In genomic region chrX:16719334-16720084, GRCh38 we compare ENCODE assay signal across 8 cellular contexts. TPM values are rescaled to one million over a fixed set of nuclear protein-coding genes. Genes with fewer than 3 reads are reported as not detected.
DNase-seq lines count a peak whose midpoint lies in the region; ATAC-seq, FAIRE-seq and TF ChIP-seq lines count a peak whose summit lies in the region.

TSS of gene SYAP1 (plus strand) at chrX:16719612. CDS start at chrX:16719725, 113 bp downstream.

- H3K4me1 Mint-ChIP-seq in natural killer cell = peaks cover 27 to 35% of the 10 kb centered on the region in 2 donors

- TF ChIP-seq CTCF in Loucy (conservative IDR thresholded peaks at IDR 0.05; ENCODE audit: low read length) (no peak), natural killer cell (IDR thresholded peaks at IDR 0.05) (no peak)

- H3K4me1 ChIP-seq in Loucy (ENCODE audit: insufficient read depth, low read length, poor library complexity, severe bottlenecking) = peaks cover 17% of the 10 kb centered on the region

- H3K36me3 ChIP-seq in Loucy (ENCODE audit: insufficient read depth, low read length) = no peaks in the 10 kb centered on the region

- H3K27me3 ChIP-seq in Loucy (ENCODE audit: insufficient read depth, low read length, poor library complexity, severe bottlenecking) = no peaks in the 10 kb centered on the region

- H3K27me3 Mint-ChIP-seq in natural killer cell (ENCODE audit: low read depth in 2 of 2) = no peaks in the 10 kb centered on the region

- peak; percentile 92 for DNase-seq in EL
- peak; percentile 35 for DNase-seq in H54 (ENCODE audit: insufficient read length, low spot score)
- DNase-seq in activated T-helper 9 cell treated with anti-CD3 and anti-CD28 coated beads, Interleukin-2, amount 50 U/mL, for 16 hours (ENCODE audit: low read depth) = peak; percentile 95
- DNase-seq in fibroblast of peridontal ligament (ENCODE audit: extremely low read depth) = peak; percentile 97
- peak; percentile 94 for DNase-seq in natural killer cell
- peak; percentile 86 for DNase-seq in stimulated activated naive CD4-positive, alpha-beta T cell treated with Interleukin-2 at 50 U/mL for 16 hours (lab: John Stamatoyannopoulos, UW)

- peaks cover 37% of the 10 kb centered on the region for H3K79me2 ChIP-seq in Loucy (ENCODE audit: insufficient read depth, low read length)

- no peak for FAIRE-seq in H54 (lab: Jason Lieb, UNC)

- H3K9ac ChIP-seq in Loucy (ENCODE audit: low read depth, low read length, poor library complexity, severe bottlenecking) = peak within 1 kb of the TSS; percentile 84

- peak within 1 kb of the TSS; percentile 87 for H3K4me3 ChIP-seq in Loucy (ENCODE audit: low read length, poor library complexity, severe bottlenecking)

- H3K27ac Mint-ChIP-seq in natural killer cell = peak within 1 kb of the TSS; percentile 96 to 99

- H3K9me3 ChIP-seq in Loucy (ENCODE audit: insufficient read depth, low read depth, low read length) = no peaks in the 10 kb centered on the region

- intact Hi-C loops in natural killer cell (cut with micrococcal nuclease) = loop anchor here (2.0 kb wide), 1 partner anchor 67 kb away; the partner anchor contains the start of gene TXLNG

- ATAC-seq in natural killer cell = peak; percentile 87 to 98 (median 93)

- peak within 1 kb of the TSS; percentile 99 for H3K4me3 Mint-ChIP-seq in natural killer cell

- H3K9me2 ChIP-seq in Loucy (replicated peaks; ENCODE audit: low read depth, low read length) = no peaks in the 10 kb centered on the region

- peak within 1 kb of the TSS; percentile 91 for H3K4me2 ChIP-seq in Loucy (ENCODE audit: low read depth, low read length, poor library complexity, severe bottlenecking)

- H3K9me3 Mint-ChIP-seq in natural killer cell = no peaks in the 10 kb centered on the region

- H3K36me3 Mint-ChIP-seq in natural killer cell = no peaks in the 10 kb centered on the region

- TF ChIP-seq POLR2A in H54 (IDR thresholded peaks at IDR 0.05; ENCODE audit: low read depth, low read length) (peak; percentile 80), Raji (IDR thresholded peaks at IDR 0.05; ENCODE audit: insufficient read depth, low read depth, low read length) (peak; percentile 93)

- H3F3A ChIP-seq in Loucy (ENCODE audit: low read depth) = no peaks in the 10 kb centered on the region

- H2AFZ ChIP-seq in Loucy (ENCODE audit: low read length) = peak within 1 kb of the TSS; percentile 85

- H4K20me1 ChIP-seq in Loucy (ENCODE audit: insufficient read depth, low read length, poor library complexity, severe bottlenecking) = peaks cover 8% of the 10 kb centered on the region

RNA-seq across cellular contexts. Expression of gene SYAP1, which starts in this region (rescaled TPM):
- 10 to 100 TPM; 42.9 to 58.4 (median 45.4) TPM for total RNA-seq in natural killer cell

Comparison
In these comparisons a context has a peak if more than half of its experiments do, and no peak if none do; other contexts are left out.
1. Peak in every context shown above with its lines: DNase-seq, ATAC-seq and H3K4me3 ChIP-seq.
2. DNase-seq: peak in every context shown above with its lines; median percentile 97 in fibroblast of peridontal ligament; 95 in activated T-helper 9 cell treated with anti-CD3 and anti-CD28 coated beads, Interleukin-2, amount 50 U/mL, for 16 hours; 94 in natural killer cell; 92 in EL; 86 in stimulated activated naive CD4-positive, alpha-beta T cell treated with Interleukin-2 at 50 U/mL for 16 hours; 35 in H54.